8 cellular contexts compared by ENCODE assay signal in the genomic region with DNA sequence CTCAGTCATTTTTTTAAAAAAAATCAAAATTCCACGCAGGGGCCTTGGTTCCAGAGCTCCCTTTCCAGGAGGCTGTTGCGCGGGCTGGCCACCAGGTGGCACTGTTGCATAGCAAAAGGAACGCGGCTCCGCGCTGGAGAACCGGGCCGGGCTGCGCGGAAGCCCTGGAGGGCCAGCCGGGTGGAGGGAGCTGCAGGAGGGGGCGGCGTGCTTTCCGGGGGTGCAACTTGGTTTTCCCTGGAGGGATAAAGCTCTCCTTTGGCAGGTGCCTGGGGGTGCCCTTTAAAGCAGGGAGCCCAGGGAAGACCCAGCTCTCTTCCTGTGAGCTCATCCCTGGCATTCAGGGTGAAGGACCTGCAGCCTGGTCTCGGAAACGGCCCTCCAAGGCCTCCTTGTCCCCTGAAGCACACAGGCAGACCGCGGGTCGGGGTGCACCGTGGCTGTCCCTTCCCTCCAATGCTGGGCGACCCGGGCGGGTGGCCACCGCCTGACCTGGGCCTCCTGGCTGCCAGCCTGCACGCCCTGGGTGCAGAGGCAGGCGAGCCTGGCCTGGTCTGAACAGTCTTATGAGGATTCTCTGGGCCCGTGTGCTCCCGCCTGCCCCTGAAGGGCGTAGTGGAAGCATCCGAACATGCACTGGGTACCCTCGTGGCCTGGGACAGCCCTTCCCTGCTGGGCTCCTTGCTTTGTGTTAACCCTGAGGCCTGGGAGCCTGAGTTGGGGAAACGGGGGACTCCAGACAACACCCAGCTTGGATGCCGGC. TPM values are rescaled to one million over a fixed set of nuclear protein-coding genes. Genes with fewer than 3 reads are reported as not detected.
DNase-seq lines count a peak whose midpoint lies in the region; ATAC-seq and TF ChIP-seq lines count a peak whose summit lies in the region.

No MANE protein-coding gene starts in this region.

- H3K27ac ChIP-seq in gastrocnemius medialis = no peak overlapping the region

- H3K4me3 Mint-ChIP-seq in Calu3 (ENCODE audit: low read depth, unreplicated experiment) = no peak overlapping the region

- no peaks in the 10 kb centered on the region for H3K27me3 ChIP-seq in gastrocnemius medialis

- H3K9me3 ChIP-seq in gastrocnemius medialis = no peaks in the 10 kb centered on the region

- peaks cover 75% of the 10 kb centered on the region for H3K27me3 Mint-ChIP-seq in Calu3 (ENCODE audit: unreplicated experiment)

- H3K27ac Mint-ChIP-seq in Calu3 (ENCODE audit: unreplicated experiment) = no peak overlapping the region

- intact Hi-C loops in Calu3 (cut with micrococcal nuclease; ENCODE audit: unreplicated experiment) (loop anchor here (5.0 kb wide), 1 partner anchor 499 kb away; no protein-coding TSS in a partner anchor), gastrocnemius medialis (cut with DNase I; ENCODE audit: low total_unique reads) (loop anchor here (2.0 to 5.0 kb wide), 2 partner anchors 39 to 180 kb away; no protein-coding TSS in a partner anchor)

- H3K36me3 Mint-ChIP-seq in Calu3 (ENCODE audit: insufficient read depth, unreplicated experiment) = no peaks in the 10 kb centered on the region

- no peaks in the 10 kb centered on the region for H3K36me3 ChIP-seq in gastrocnemius medialis

- no TSS peak for BruUV-seq in Calu3 (replicated peaks; lab: Mats Ljungman, UMichigan)

- H3K4me1 Mint-ChIP-seq in Calu3 (ENCODE audit: low read depth, unreplicated experiment) = no peaks in the 10 kb centered on the region

- H3K9me3 Mint-ChIP-seq in Calu3 (ENCODE audit: low read depth, unreplicated experiment) = no peaks in the 10 kb centered on the region

- DNase-seq in Calu3 = peak; percentile 83
- peak in 47 of 76 experiments; percentile 3 to 71 (median 35) for DNase-seq in HUDEP-2 (lab: John Stamatoyannopoulos, UW; ENCODE audit: unreplicated experiment in 76 of 76)
- DNase-seq in T-helper 2 cell = peak; percentile 49 to 69 (median 67)
- DNase-seq in amniotic stem cell (lab: John Stamatoyannopoulos, UW) = peak; percentile 27
- peak; percentile 91 for DNase-seq in hepatic stellate cell (ENCODE audit: low spot score)
- peak; percentile 29 to 52 for DNase-seq in gastrocnemius medialis

- peak; percentile 98 for TF ChIP-seq CTCF in Calu3 (IDR thresholded peaks at IDR 0.05; ENCODE audit: unreplicated experiment)
- TF ChIP-seq CTCF in gastrocnemius medialis (IDR thresholded peaks at IDR 0.05 in 4 of 5, conservative IDR thresholded peaks at IDR 0.05 in 1 of 5) = peak; percentile 84 to 99 (median 96)

- H3K4me1 ChIP-seq in gastrocnemius medialis = no peaks in the 10 kb centered on the region

- no peak overlapping the region for H3K4me3 ChIP-seq in gastrocnemius medialis

- ATAC-seq in gastrocnemius medialis (peak; percentile 66 to 80), HG02981 (IDR thresholded peaks at IDR 0.05; ENCODE audit: unreplicated experiment) (no peak), GM18870 (IDR thresholded peaks at IDR 0.05; ENCODE audit: unreplicated experiment) (no peak)

- CTCF ChIA-PET in Calu3 (lab: Charles Lee) = interaction anchor here (0.7 to 3.1 kb wide), 20 partner anchors 23 to 521 kb away, joined by 3 to 54 read pairs (median 4); partner anchors contain the start of gene TNNT3

- in situ Hi-C loops in gastrocnemius medialis (cut with MboI; ENCODE audit: low sequenced_read_pairs in 4 of 4) = loop anchor here in 1 of 4 donors (25.0 kb wide), 1 partner anchor 509 kb away; the partner anchor contains the start of genes INS and TH

- TF ChIP-seq POLR2A in gastrocnemius medialis (IDR thresholded peaks at IDR 0.05) = no peak

RNA-seq across cellular contexts. Expression of gene KRTAP5-5, which starts 23.4 kb away (rescaled TPM):
- total RNA-seq in Calu3 (2022) (not detected in 2 replicates), gastrocnemius medialis (not detected)

RNA-seq across cellular contexts. Expression of gene KRTAP5-4, which starts 31.0 kb away (rescaled TPM):
- total RNA-seq in Calu3 (2022) (not detected in 2 replicates), gastrocnemius medialis (not detected)

RNA-seq across cellular contexts. Expression of gene KRTAP5-6, which starts 44.0 kb away (rescaled TPM):
- total RNA-seq in Calu3 (2022) = not detected in 2 replicates
- total RNA-seq in gastrocnemius medialis = not detected

RNA-seq across cellular contexts. Expression of gene KRTAP5-3, which starts 44.7 kb away (rescaled TPM):
- total RNA-seq in Calu3 (2022) (not detected in 2 replicates), gastrocnemius medialis (not detected)

RNA-seq across cellular contexts. Expression of gene KRTAP5-2, which starts 54.9 kb away (rescaled TPM):
- total RNA-seq in Calu3 (2022) = not detected in 2 replicates
- total RNA-seq in gastrocnemius medialis = not detected

Comparison
In these comparisons a context has a peak if more than half of its experiments do, and no peak if none do; other contexts are left out.
1. DNase-seq: peak in every context shown above with its lines; median percentile 91 in hepatic stellate cell; 83 in Calu3; 67 in T-helper 2 cell; 40 in gastrocnemius medialis; 35 in HUDEP-2; 27 in amniotic stem cell.
2. ATAC-seq: peak in gastrocnemius medialis (2 of 2); none in HG02981 (single experiment) and GM18870 (single experiment).